ENCODE assay signal across 8 cellular contexts in genomic region chr13:91647361-91647970, GRCh38.
A peak's percentile ranks its signal among the peaks of the same experiment; 100 is the strongest.
DNase-seq lines count a peak whose midpoint lies in the region; ATAC-seq and TF ChIP-seq lines count a peak whose summit lies in the region.

No MANE protein-coding gene starts in this region.

- H3K4me1 ChIP-seq in Caco-2 (peaks cover 2% of the 10 kb centered on the region; the same call in 1 of the 2 replicates), hepatocyte (ENCODE audit: insufficient read depth) (no peaks in the 10 kb centered on the region)

- CTCF ChIA-PET in Caco-2 (lab: Charles Lee), result interaction anchor here (1.3 kb wide), 1 partner anchor 266 kb away, joined by 4 read pairs; no protein-coding TSS in a partner anchor

- no TSS peak for BruUV-seq in Caco-2 (replicated peaks; lab: Mats Ljungman, UMichigan)

- no peak for ATAC-seq in GM21423 (IDR thresholded peaks at IDR 0.05; ENCODE audit: unreplicated experiment)

- H3K4me3 Mint-ChIP-seq in Caco-2 (ENCODE audit: unreplicated experiment), result no peak overlapping the region

- no peak overlapping the region for H3K27ac ChIP-seq in hepatocyte

- H3K9me3 Mint-ChIP-seq in Caco-2 (ENCODE audit: unreplicated experiment), result no peaks in the 10 kb centered on the region

- 40% methylated on average over 3 of the region's 3 CpGs for WGBS in hepatocyte (ENCODE audit: low lambda C conversion rate, missing lambda C conversion rate)

- no peaks in the 10 kb centered on the region for H3K79me2 ChIP-seq in hepatocyte

- no peaks in the 10 kb centered on the region for H3K27me3 ChIP-seq in Caco-2 (replicated peaks; ENCODE audit: control insufficient read depth, insufficient read depth, low read length)
- no peaks in the 10 kb centered on the region for H3K27me3 ChIP-seq in H7 (ENCODE audit: control insufficient read depth, insufficient read depth, low read length)
- no peaks in the 10 kb centered on the region for H3K27me3 ChIP-seq in hepatocyte

- POLR2A ChIA-PET in Caco-2 (lab: Charles Lee), result no interaction called here

- DNase-seq in Caco-2 (peak; percentile 42 to 54), H7 (peak; percentile 36), RPMI8226 (peak; percentile 12), hepatocyte (ENCODE audit: low spot score) (peak; percentile 13), NCI-H345 treated with DMSO at 0.1 percent for 48 hours (lab: John Stamatoyannopoulos, UW; ENCODE audit: unreplicated experiment) (no peak), NCI-H2196 (lab: John Stamatoyannopoulos, UW; ENCODE audit: unreplicated experiment) (no peak)
- DNase-seq in stimulated activated CD4-positive, alpha-beta T cell treated with anti-CD3 and anti-CD28 coated beads, Interleukin-1b, Interleukin-23, amount 100 ng/mL, for 48 hours, result no peak

- intact Hi-C loops in Caco-2 (cut with micrococcal nuclease; ENCODE audit: unreplicated experiment), result loop anchor here (1.0 to 10.0 kb wide), 2 partner anchors 137 to 266 kb away; no protein-coding TSS in a partner anchor

- H3K9me2 ChIP-seq in hepatocyte (replicated peaks; ENCODE audit: insufficient read depth), result no peaks in the 10 kb centered on the region

- H3K4me1 Mint-ChIP-seq in Caco-2 (ENCODE audit: low read depth, unreplicated experiment), result no peaks in the 10 kb centered on the region

- H3K36me3 ChIP-seq in Caco-2 (ENCODE audit: control insufficient read depth, insufficient read depth, low read length), result no peaks in the 10 kb centered on the region
- H3K36me3 ChIP-seq in H7 (replicated peaks; ENCODE audit: control insufficient read depth, insufficient read depth, low read length), result no peaks in the 10 kb centered on the region
- H3K36me3 ChIP-seq in hepatocyte (replicated peaks; ENCODE audit: insufficient read depth, low read depth), result no peaks in the 10 kb centered on the region

- H3K9me3 ChIP-seq in Caco-2, result no peaks in the 10 kb centered on the region
- no peaks in the 10 kb centered on the region for H3K9me3 ChIP-seq in hepatocyte (ENCODE audit: low read depth)

- no peaks in the 10 kb centered on the region for H3K36me3 Mint-ChIP-seq in Caco-2 (ENCODE audit: insufficient read depth, unreplicated experiment)

- TF ChIP-seq CTCF in Caco-2 (IDR thresholded peaks at IDR 0.05; ENCODE audit: insufficient read depth in 1 of 2, low read depth in 1 of 2, low read length in 1 of 2, severe bottlenecking in 1 of 2, unreplicated experiment in 1 of 2) (peak; percentile 56 to 60), hepatocyte (IDR thresholded peaks at IDR 0.05; ENCODE audit: poor library complexity) (peak; percentile 44)

- H3K4me3 ChIP-seq in Caco-2 (ENCODE audit: low read depth, low read length) (no peak overlapping the region), H7 (ENCODE audit: insufficient read depth, low read depth, low read length) (no peak overlapping the region), hepatocyte (no peak overlapping the region)

- H2AFZ ChIP-seq in hepatocyte, result no peak overlapping the region

- no peaks in the 10 kb centered on the region for H3K27me3 Mint-ChIP-seq in Caco-2 (ENCODE audit: insufficient read depth, unreplicated experiment)

- no peaks in the 10 kb centered on the region for H4K20me1 ChIP-seq in hepatocyte (ENCODE audit: insufficient read depth, poor library complexity, severe bottlenecking)

- no peak overlapping the region for H3K4me2 ChIP-seq in hepatocyte

- H3K27ac Mint-ChIP-seq in Caco-2 (ENCODE audit: unreplicated experiment), result no peak overlapping the region

Comparison
In these comparisons a context has a peak if more than half of its experiments do, and no peak if none do; other contexts are left out.
1. DNase-seq: peak in Caco-2 (2 of 2), H7 (single experiment), RPMI8226 (single experiment) and hepatocyte (single experiment); none in NCI-H345 treated with DMSO at 0.1 percent for 48 hours (single experiment), stimulated activated CD4-positive, alpha-beta T cell treated with anti-CD3 and anti-CD28 coated beads, Interleukin-1b, Interleukin-23, amount 100 ng/mL, for 48 hours (single experiment) and NCI-H2196 (single experiment).